ENCODE assay signal across 12 cellular contexts in genomic region chr17:9414471-9414870, GRCh38.
DNase-seq lines count a peak whose midpoint lies in the region; ATAC-seq and TF ChIP-seq lines count a peak whose summit lies in the region.
"Had no signal": no experiment of that assay in that cellular context is flagged by ENCODE, and none has a peak within 500 bp of the region (broad histone marks: within the 10 kb centered on the region; RNA-seq: fewer than 3 reads in every experiment).

No MANE protein-coding gene starts in this region.

- ATAC-seq in GM18858 (IDR thresholded peaks at IDR 0.05; ENCODE audit: unreplicated experiment) (peak; percentile 97), GM21423 (IDR thresholded peaks at IDR 0.05; ENCODE audit: unreplicated experiment) (peak; percentile 98), HG03060 (IDR thresholded peaks at IDR 0.05; ENCODE audit: low read depth, unreplicated experiment) (peak; percentile 95), T-helper 17 cell (peak; percentile 30), left cardiac atrium (no peak)
- ATAC-seq: naive thymus-derived CD4-positive, alpha-beta T cell had no signal

- H3K4me3 Mint-ChIP-seq in T-helper 17 cell, result no peak overlapping the region
- H3K4me3 Mint-ChIP-seq: CD4-positive, alpha-beta T cell; naive thymus-derived CD4-positive, alpha-beta T cell had no signal

- no peak for TF ChIP-seq CTCF in transverse colon (IDR thresholded peaks at IDR 0.05)

- TF ChIP-seq EP300 in transverse colon (IDR thresholded peaks at IDR 0.05; ENCODE audit: low read depth), result no peak

- peaks cover 0 to 5% (median 0%) of the 10 kb centered on the region in 4 donors for H3K4me1 ChIP-seq in transverse colon

- H3K9me3 ChIP-seq in T-helper 17 cell (ENCODE audit: control insufficient read depth, low read length, poor library complexity, severe bottlenecking) (no peaks in the 10 kb centered on the region), transverse colon (no peaks in the 10 kb centered on the region)

- H3K4me1 Mint-ChIP-seq in T-helper 17 cell, result peaks cover 7% of the 10 kb centered on the region

- DNase-seq in T-helper 17 cell, result no peak
- DNase-seq in MV-4-11 (lab: John Stamatoyannopoulos, UW), result no peak
- no peak for DNase-seq in occipital lobe (lab: John Stamatoyannopoulos, UW)
- no peak for DNase-seq in transverse colon
- DNase-seq in left cardiac atrium, result no peak
- DNase-seq: activated CD8-positive, alpha-beta memory T cell treated with anti-CD3 and anti-CD28 coated beads, Interleukin-2, amount 50 U/mL, for 48 hours; CD4-positive, alpha-beta T cell; naive thymus-derived CD4-positive, alpha-beta T cell; NCI-H146 had no signal

- H3K27me3 Mint-ChIP-seq in T-helper 17 cell, result no peaks in the 10 kb centered on the region
- H3K27me3 Mint-ChIP-seq: CD4-positive, alpha-beta T cell; naive thymus-derived CD4-positive, alpha-beta T cell had no signal

- peaks cover 2% of the 10 kb centered on the region for H3K36me3 Mint-ChIP-seq in T-helper 17 cell (ENCODE audit: low read depth)

- no peak for TF ChIP-seq POLR2A in transverse colon (IDR thresholded peaks at IDR 0.05)

- in situ Hi-C loops in transverse colon (cut with MboI; ENCODE audit: low pct_ligation_motif_present in 1 of 4, low pct_unique_long_range_greater_than_20kb in 1 of 4, low sequenced_read_pairs in 3 of 4), result no loop called here

- no peak overlapping the region for H3K4me3 ChIP-seq in transverse colon

- intact Hi-C loops in transverse colon (cut with DNase I; ENCODE audit: low total_unique reads), result no loop called here
- intact Hi-C loops in left cardiac atrium (cut with DNase I), result no loop called here

- no peaks in the 10 kb centered on the region for H3K27me3 ChIP-seq in transverse colon

- 71 to 80% methylated on average over 1 to 3 of the region's 3 CpGs for WGBS in transverse colon (ENCODE audit: low coverage in 1 of 2), 2 donors

- no peaks in the 10 kb centered on the region for H3K36me3 ChIP-seq in transverse colon

- H3K27ac ChIP-seq in transverse colon, result no peak overlapping the region

- no peak overlapping the region for H3K27ac Mint-ChIP-seq in T-helper 17 cell
- H3K27ac Mint-ChIP-seq: CD4-positive, alpha-beta T cell; naive thymus-derived CD4-positive, alpha-beta T cell had no signal

Comparison
In these comparisons a context has a peak if more than half of its experiments do, and no peak if none do; other contexts are left out.
1. ATAC-seq: peak in GM18858 (single experiment), GM21423 (single experiment), HG03060 (single experiment) and T-helper 17 cell (single experiment); none in left cardiac atrium (0 of 2).